ENCODE assay signal across 1 cellular context in the genomic region with DNA sequence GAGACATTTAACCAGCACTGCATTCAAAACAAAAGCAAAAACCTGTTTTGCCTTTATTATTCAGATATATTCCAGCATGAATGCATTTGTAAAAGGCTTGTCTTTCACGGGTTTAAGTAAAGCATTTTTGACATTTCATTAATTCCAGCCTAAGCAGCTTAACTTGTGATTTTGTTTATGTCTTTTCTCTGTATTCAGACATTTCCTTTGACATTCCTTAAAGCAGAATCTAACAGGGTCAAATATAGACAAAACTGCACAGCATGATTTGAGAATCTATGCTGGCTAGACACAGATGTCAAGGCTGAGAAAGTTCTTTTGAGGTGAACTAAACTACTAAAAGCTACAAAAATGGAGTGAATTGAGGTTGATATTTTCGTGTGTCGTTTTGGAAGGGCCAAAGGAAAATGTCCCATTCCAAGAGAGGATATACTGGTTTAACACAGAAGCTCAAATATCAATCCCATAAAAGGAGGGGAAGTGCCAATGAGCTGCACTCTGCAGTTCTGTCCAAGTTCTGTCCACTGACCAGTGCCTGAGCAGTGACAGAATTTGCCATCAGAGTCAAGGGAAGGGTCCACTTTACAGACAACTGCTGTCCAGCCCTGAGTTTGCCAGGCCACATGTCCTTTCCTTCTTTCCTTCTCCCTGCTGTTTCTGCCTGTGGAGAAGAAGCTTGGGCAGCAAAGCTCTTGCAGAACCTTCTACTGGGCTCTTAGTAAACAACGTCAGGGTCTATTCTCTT.
TF ChIP-seq lines count a peak whose summit lies in the region.

No MANE protein-coding gene starts in this region.

TF ChIP-seq in GM23338, 12 proteins besides CTCF, POLR2A, EP300 and RAD21 (continued from another document):
- TF ChIP-seq, protein P1, sequence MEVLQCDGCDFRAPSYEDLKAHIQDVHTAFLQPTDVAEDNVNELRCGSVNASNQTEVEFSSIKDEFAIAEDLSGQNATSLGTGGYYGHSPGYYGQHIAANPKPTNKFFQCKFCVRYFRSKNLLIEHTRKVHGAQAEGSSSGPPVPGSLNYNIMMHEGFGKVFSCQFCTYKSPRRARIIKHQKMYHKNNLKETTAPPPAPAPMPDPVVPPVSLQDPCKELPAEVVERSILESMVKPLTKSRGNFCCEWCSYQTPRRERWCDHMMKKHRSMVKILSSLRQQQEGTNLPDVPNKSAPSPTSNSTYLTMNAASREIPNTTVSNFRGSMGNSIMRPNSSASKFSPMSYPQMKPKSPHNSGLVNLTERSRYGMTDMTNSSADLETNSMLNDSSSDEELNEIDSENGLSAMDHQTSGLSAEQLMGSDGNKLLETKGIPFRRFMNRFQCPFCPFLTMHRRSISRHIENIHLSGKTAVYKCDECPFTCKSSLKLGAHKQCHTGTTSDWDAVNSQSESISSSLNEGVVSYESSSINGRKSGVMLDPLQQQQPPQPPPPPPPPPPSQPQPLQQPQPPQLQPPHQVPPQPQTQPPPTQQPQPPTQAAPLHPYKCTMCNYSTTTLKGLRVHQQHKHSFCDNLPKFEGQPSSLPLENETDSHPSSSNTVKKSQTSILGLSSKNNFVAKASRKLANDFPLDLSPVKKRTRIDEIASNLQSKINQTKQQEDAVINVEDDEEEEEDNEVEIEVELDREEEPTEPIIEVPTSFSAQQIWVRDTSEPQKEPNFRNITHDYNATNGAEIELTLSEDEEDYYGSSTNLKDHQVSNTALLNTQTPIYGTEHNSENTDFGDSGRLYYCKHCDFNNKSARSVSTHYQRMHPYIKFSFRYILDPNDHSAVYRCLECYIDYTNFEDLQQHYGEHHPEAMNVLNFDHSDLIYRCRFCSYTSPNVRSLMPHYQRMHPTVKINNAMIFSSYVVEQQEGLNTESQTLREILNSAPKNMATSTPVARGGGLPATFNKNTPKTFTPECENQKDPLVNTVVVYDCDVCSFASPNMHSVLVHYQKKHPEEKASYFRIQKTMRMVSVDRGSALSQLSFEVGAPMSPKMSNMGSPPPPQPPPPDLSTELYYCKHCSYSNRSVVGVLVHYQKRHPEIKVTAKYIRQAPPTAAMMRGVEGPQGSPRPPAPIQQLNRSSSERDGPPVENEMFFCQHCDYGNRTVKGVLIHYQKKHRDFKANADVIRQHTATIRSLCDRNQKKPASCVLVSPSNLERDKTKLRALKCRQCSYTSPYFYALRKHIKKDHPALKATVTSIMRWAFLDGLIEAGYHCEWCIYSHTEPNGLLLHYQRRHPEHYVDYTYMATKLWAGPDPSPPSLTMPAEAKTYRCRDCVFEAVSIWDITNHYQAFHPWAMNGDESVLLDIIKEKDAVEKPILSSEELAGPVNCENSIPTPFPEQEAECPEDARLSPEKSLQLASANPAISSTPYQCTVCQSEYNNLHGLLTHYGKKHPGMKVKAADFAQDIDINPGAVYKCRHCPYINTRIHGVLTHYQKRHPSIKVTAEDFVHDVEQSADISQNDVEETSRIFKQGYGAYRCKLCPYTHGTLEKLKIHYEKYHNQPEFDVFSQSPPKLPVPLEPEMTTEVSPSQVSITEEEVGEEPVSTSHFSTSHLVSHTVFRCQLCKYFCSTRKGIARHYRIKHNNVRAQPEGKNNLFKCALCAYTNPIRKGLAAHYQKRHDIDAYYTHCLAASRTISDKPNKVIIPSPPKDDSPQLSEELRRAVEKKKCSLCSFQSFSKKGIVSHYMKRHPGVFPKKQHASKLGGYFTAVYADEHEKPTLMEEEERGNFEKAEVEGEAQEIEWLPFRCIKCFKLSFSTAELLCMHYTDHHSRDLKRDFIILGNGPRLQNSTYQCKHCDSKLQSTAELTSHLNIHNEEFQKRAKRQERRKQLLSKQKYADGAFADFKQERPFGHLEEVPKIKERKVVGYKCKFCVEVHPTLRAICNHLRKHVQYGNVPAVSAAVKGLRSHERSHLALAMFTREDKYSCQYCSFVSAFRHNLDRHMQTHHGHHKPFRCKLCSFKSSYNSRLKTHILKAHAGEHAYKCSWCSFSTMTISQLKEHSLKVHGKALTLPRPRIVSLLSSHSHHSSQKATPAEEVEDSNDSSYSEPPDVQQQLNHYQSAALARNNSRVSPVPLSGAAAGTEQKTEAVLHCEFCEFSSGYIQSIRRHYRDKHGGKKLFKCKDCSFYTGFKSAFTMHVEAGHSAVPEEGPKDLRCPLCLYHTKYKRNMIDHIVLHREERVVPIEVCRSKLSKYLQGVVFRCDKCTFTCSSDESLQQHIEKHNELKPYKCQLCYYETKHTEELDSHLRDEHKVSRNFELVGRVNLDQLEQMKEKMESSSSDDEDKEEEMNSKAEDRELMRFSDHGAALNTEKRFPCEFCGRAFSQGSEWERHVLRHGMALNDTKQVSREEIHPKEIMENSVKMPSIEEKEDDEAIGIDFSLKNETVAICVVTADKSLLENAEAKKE (CRISPR knock-in tag; IDR thresholded peaks at IDR 0.05), result no peak
- no peak for TF ChIP-seq STAT1 (IDR thresholded peaks at IDR 0.05; ENCODE audit: unreplicated experiment)
- TF ChIP-seq, protein P2, sequence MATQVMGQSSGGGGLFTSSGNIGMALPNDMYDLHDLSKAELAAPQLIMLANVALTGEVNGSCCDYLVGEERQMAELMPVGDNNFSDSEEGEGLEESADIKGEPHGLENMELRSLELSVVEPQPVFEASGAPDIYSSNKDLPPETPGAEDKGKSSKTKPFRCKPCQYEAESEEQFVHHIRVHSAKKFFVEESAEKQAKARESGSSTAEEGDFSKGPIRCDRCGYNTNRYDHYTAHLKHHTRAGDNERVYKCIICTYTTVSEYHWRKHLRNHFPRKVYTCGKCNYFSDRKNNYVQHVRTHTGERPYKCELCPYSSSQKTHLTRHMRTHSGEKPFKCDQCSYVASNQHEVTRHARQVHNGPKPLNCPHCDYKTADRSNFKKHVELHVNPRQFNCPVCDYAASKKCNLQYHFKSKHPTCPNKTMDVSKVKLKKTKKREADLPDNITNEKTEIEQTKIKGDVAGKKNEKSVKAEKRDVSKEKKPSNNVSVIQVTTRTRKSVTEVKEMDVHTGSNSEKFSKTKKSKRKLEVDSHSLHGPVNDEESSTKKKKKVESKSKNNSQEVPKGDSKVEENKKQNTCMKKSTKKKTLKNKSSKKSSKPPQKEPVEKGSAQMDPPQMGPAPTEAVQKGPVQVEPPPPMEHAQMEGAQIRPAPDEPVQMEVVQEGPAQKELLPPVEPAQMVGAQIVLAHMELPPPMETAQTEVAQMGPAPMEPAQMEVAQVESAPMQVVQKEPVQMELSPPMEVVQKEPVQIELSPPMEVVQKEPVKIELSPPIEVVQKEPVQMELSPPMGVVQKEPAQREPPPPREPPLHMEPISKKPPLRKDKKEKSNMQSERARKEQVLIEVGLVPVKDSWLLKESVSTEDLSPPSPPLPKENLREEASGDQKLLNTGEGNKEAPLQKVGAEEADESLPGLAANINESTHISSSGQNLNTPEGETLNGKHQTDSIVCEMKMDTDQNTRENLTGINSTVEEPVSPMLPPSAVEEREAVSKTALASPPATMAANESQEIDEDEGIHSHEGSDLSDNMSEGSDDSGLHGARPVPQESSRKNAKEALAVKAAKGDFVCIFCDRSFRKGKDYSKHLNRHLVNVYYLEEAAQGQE (IDR thresholded peaks at IDR 0.05; ENCODE audit: unreplicated experiment), result no peak
- no peak for TF ChIP-seq NANOG (IDR thresholded peaks at IDR 0.05; ENCODE audit: borderline replicate concordance)
- TF ChIP-seq, protein P3, sequence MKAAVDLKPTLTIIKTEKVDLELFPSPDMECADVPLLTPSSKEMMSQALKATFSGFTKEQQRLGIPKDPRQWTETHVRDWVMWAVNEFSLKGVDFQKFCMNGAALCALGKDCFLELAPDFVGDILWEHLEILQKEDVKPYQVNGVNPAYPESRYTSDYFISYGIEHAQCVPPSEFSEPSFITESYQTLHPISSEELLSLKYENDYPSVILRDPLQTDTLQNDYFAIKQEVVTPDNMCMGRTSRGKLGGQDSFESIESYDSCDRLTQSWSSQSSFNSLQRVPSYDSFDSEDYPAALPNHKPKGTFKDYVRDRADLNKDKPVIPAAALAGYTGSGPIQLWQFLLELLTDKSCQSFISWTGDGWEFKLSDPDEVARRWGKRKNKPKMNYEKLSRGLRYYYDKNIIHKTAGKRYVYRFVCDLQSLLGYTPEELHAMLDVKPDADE (IDR thresholded peaks at IDR 0.05), result no peak
- TF ChIP-seq EZH2phosphoT487 (IDR thresholded peaks at IDR 0.05; ENCODE audit: unreplicated experiment), result no peak
- no peak for TF ChIP-seq ZNF331 (CRISPR knock-in tag; IDR thresholded peaks at IDR 0.05; ENCODE audit: low read depth)
- no peak for TF ChIP-seq ZNF114 (CRISPR knock-in tag; IDR thresholded peaks at IDR 0.05)
- no peak for TF ChIP-seq CREB1 (CRISPR knock-in tag; IDR thresholded peaks at IDR 0.05; ENCODE audit: low read depth)
- no peak for TF ChIP-seq EZH2 (IDR thresholded peaks at IDR 0.05; ENCODE audit: low read depth, unreplicated experiment)
